In the genomic region with DNA sequence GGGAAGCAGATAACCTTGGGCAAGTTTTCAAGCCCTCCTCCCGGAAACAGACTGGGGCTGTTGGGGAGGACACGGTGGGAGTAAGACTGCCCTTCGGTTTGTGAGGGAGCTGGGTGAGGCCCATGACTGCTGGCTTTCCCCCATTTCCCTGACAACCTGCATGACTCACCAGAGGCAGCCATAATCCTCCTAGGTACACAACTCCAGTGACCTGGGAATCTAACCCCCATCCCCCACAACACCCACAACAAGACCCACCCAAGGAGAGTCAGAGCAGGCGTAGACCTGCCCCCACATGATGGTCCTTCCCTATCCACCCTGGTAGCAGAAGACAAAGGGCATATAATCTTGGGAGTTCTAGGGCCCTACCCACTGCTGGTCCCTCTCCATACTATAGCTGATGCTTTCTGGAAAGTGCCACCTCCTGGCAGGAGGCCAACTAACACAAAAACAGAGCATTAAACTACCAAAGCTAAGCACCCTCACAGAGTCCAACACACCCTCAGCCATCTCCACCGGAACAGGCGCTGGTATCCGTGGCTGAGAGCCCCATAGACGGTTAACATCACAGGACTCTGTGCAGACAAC, we compare ENCODE assay signal across 10 cellular contexts. TPM values are rescaled to one million over a fixed set of nuclear protein-coding genes. Genes with fewer than 3 reads are reported as not detected.
DNase-seq lines count a peak whose midpoint lies in the region; ATAC-seq and TF ChIP-seq lines count a peak whose summit lies in the region.
"Had no signal": no experiment of that assay in that cellular context is flagged by ENCODE, and none has a peak within 500 bp of the region (broad histone marks: within the 10 kb centered on the region; RNA-seq: fewer than 3 reads in every experiment).

No MANE protein-coding gene starts in this region.

- H3K9me3 Mint-ChIP-seq in chondrocyte (ENCODE audit: low read depth) (peaks cover 26% of the 10 kb centered on the region), nephron progenitor cell (peaks cover 48% of the 10 kb centered on the region)

- TF ChIP-seq CTCF in chondrocyte (IDR thresholded peaks at IDR 0.05) (no peak), nephron progenitor cell (IDR thresholded peaks at IDR 0.05) (no peak), esophagus muscularis mucosa (IDR thresholded peaks at IDR 0.05) (no peak)

- TF ChIP-seq POLR2A in esophagus muscularis mucosa (IDR thresholded peaks at IDR 0.05; ENCODE audit: low read depth) = no peak

- H3K36me3 Mint-ChIP-seq in chondrocyte (ENCODE audit: low read depth) (peaks cover 17% of the 10 kb centered on the region), nephron progenitor cell (ENCODE audit: low read depth) (peaks cover 88% of the 10 kb centered on the region)

- H3K4me3 ChIP-seq in esophagus muscularis mucosa = no peak overlapping the region
- H3K4me3 ChIP-seq: sigmoid colon had no signal

- H3K27ac ChIP-seq in esophagus muscularis mucosa (replicated peaks in 1 of 4) = no peak overlapping the region
- H3K27ac ChIP-seq: sigmoid colon had no signal

- H3K9me3 ChIP-seq in esophagus muscularis mucosa = peaks cover 0 to 6% (median 0%) of the 10 kb centered on the region in 4 donors
- H3K9me3 ChIP-seq: sigmoid colon had no signal

- H3K27ac Mint-ChIP-seq in chondrocyte (ENCODE audit: unreplicated experiment) (peak overlapping the region; percentile 1), nephron progenitor cell (peak overlapping the region; percentile 55)

- peaks cover 12 to 30% (median 17%) of the 10 kb centered on the region in 4 donors for H3K36me3 ChIP-seq in esophagus muscularis mucosa

- intact Hi-C loops in esophagus muscularis mucosa (cut with DNase I) = no loop called here

- H3K4me3 Mint-ChIP-seq in chondrocyte (ENCODE audit: unreplicated experiment) = no peak overlapping the region
- no peak overlapping the region for H3K4me3 Mint-ChIP-seq in nephron progenitor cell
- H3K4me3 Mint-ChIP-seq: stimulated activated naive CD8-positive, alpha-beta T cell treated with anti-CD3 and anti-CD28 coated beads, Interleukin-15, Interleukin-2, amounts not matched to agents 100 ng/mL and 50 ng/mL, for 24 hours had no signal

- WGBS in esophagus muscularis mucosa = 64% methylated on average over 7 of the region's 8 CpGs

- peak; percentile 31 for DNase-seq in DMS53 treated with DMSO at 0.1 percent for 48 hours (lab: John Stamatoyannopoulos, UW; ENCODE audit: unreplicated experiment)
- peak; percentile 32 for DNase-seq in NCI-H510A (lab: John Stamatoyannopoulos, UW)
- no peak for DNase-seq in chondrocyte (ENCODE audit: low spot score)
- DNase-seq in nephron progenitor cell = no peak
- DNase-seq in esophagus muscularis mucosa (ENCODE audit: extremely low spot score) = no peak
- DNase-seq in activated CD4-positive, alpha-beta T cell treated with anti-CD3 and anti-CD28 coated beads for 48 hours = no peak
- DNase-seq: sigmoid colon had no signal

- TF ChIP-seq EP300 in esophagus muscularis mucosa (IDR thresholded peaks at IDR 0.05) = no peak

- H3K4me1 ChIP-seq in esophagus muscularis mucosa = peaks cover 29 to 61% (median 42%) of the 10 kb centered on the region in 4 donors

- peaks cover 53% of the 10 kb centered on the region for H3K4me1 Mint-ChIP-seq in chondrocyte (ENCODE audit: low read depth)
- peaks cover 18% of the 10 kb centered on the region for H3K4me1 Mint-ChIP-seq in nephron progenitor cell

- H3K27me3 Mint-ChIP-seq in chondrocyte (ENCODE audit: low read depth) = no peaks in the 10 kb centered on the region
- H3K27me3 Mint-ChIP-seq in nephron progenitor cell (ENCODE audit: low read depth, poor library complexity) = no peaks in the 10 kb centered on the region
- H3K27me3 Mint-ChIP-seq: stimulated activated naive CD8-positive, alpha-beta T cell treated with anti-CD3 and anti-CD28 coated beads, Interleukin-15, Interleukin-2, amounts not matched to agents 100 ng/mL and 50 ng/mL, for 24 hours had no signal

- no peaks in the 10 kb centered on the region for H3K27me3 ChIP-seq in esophagus muscularis mucosa
- H3K27me3 ChIP-seq: sigmoid colon had no signal

- ATAC-seq in HG02678 (IDR thresholded peaks at IDR 0.05; ENCODE audit: unreplicated experiment) (no peak), HG02973 (IDR thresholded peaks at IDR 0.05; ENCODE audit: unreplicated experiment) (no peak)

RNA-seq across cellular contexts. Expression of a gene that starts 14.8 kb away (rescaled TPM):
- 136 to 151 TPM (median 149 TPM) in 3 replicates for total RNA-seq in chondrocyte
- 100 to 1,000 TPM; 142 to 215 (median 176) TPM for total RNA-seq in esophagus muscularis mucosa

RNA-seq across cellular contexts. Expression of a gene that starts 14.9 kb away (rescaled TPM):
- total RNA-seq in chondrocyte (33.0 to 35.0 TPM (median 33.6 TPM) in 3 replicates), esophagus muscularis mucosa (10 to 100 TPM in 1 of 4 donors, 1 to 10 TPM in 3; 5.8 to 12.9 (median 6.4) TPM)

RNA-seq across cellular contexts. Expression of a gene that starts 40.0 kb away (rescaled TPM):
- total RNA-seq in chondrocyte = 0.99 to 2.1 TPM (median 1.9 TPM) in 3 replicates
- total RNA-seq in esophagus muscularis mucosa = under 1 TPM in 3 of 4 donors, not detected in 1; 0.42 to 0.63 (median 0.52) TPM

RNA-seq across cellular contexts. Expression of a gene that starts 44.4 kb away (rescaled TPM):
- total RNA-seq in chondrocyte (1.5 to 3.3 TPM (median 1.5 TPM) in 3 replicates), esophagus muscularis mucosa (100 to 1,000 TPM in 3 of 4 donors, 10 to 100 TPM in 1; 88.0 to 293 (median 180) TPM)

Comparison
In these comparisons a context has a peak if more than half of its experiments do, and no peak if none do; other contexts are left out.
1. DNase-seq: peak in DMS53 treated with DMSO at 0.1 percent for 48 hours (single experiment) and NCI-H510A (single experiment); none in chondrocyte (single experiment), nephron progenitor cell (single experiment), esophagus muscularis mucosa (single experiment) and activated CD4-positive, alpha-beta T cell treated with anti-CD3 and anti-CD28 coated beads for 48 hours (single experiment).